9 cellular contexts compared by ENCODE assay signal in genomic region chr15:28021281-28022039, GRCh38.
DNase-seq lines count a peak whose midpoint lies in the region; ATAC-seq, FAIRE-seq and TF ChIP-seq lines count a peak whose summit lies in the region.
"Had no signal": no experiment of that assay in that cellular context is flagged by ENCODE, and none has a peak within 500 bp of the region (broad histone marks: within the 10 kb centered on the region; RNA-seq: fewer than 3 reads in every experiment).

No MANE protein-coding gene starts in this region.

- no peak overlapping the region for H3K27ac Mint-ChIP-seq in Calu3 (ENCODE audit: unreplicated experiment)
- H3K27ac Mint-ChIP-seq in endothelial cell (ENCODE audit: unreplicated experiment) = no peak overlapping the region

- H3K27me3 Mint-ChIP-seq in Calu3 (ENCODE audit: unreplicated experiment) = no peaks in the 10 kb centered on the region
- H3K27me3 Mint-ChIP-seq in endothelial cell (ENCODE audit: unreplicated experiment) = peaks cover 11% of the 10 kb centered on the region

- H3K27ac ChIP-seq in Karpas-422 (ENCODE audit: low read length) = no peak overlapping the region
- no peak overlapping the region for H3K27ac ChIP-seq in neural cell (ENCODE audit: low read length)
- H3K27ac ChIP-seq: vagina had no signal

- H3K4me1 ChIP-seq in Karpas-422 (ENCODE audit: low read length) (no peaks in the 10 kb centered on the region), NT2/D1 (ENCODE audit: insufficient read depth, insufficient read length) (no peaks in the 10 kb centered on the region)
- H3K4me1 ChIP-seq: vagina had no signal

- ATAC-seq in HG02885 (IDR thresholded peaks at IDR 0.05; ENCODE audit: poor library complexity, unreplicated experiment) = no peak
- ATAC-seq in HG03139 (IDR thresholded peaks at IDR 0.05; ENCODE audit: unreplicated experiment) = no peak

- BruUV-seq in Calu3 (replicated peaks; lab: Mats Ljungman, UMichigan) = no TSS peak

- H3K9me3 ChIP-seq in Karpas-422 (ENCODE audit: low read length) (no peaks in the 10 kb centered on the region), NT2/D1 (ENCODE audit: insufficient read depth, low read length) (no peaks in the 10 kb centered on the region), neural cell (ENCODE audit: low read length) (no peaks in the 10 kb centered on the region)
- H3K9me3 ChIP-seq: vagina had no signal

- CTCF ChIA-PET in Calu3 (lab: Charles Lee) = no interaction called here

- H3K9me2 ChIP-seq in Karpas-422 (replicated peaks; ENCODE audit: insufficient read depth, low read length) (no peaks in the 10 kb centered on the region), neural cell (ENCODE audit: insufficient read depth, low read length) (no peaks in the 10 kb centered on the region)

- H3K36me3 Mint-ChIP-seq in Calu3 (ENCODE audit: insufficient read depth, unreplicated experiment) = no peaks in the 10 kb centered on the region
- H3K36me3 Mint-ChIP-seq in endothelial cell (ENCODE audit: low read depth, unreplicated experiment) = no peaks in the 10 kb centered on the region

- no peaks in the 10 kb centered on the region for H3K36me3 ChIP-seq in Karpas-422 (ENCODE audit: insufficient read depth, low read length)
- no peaks in the 10 kb centered on the region for H3K36me3 ChIP-seq in NT2/D1 (ENCODE audit: insufficient read depth, insufficient read length, low read length)
- no peaks in the 10 kb centered on the region for H3K36me3 ChIP-seq in neural cell (ENCODE audit: insufficient read depth, low read length)
- H3K36me3 ChIP-seq: vagina had no signal

- no peak for TF ChIP-seq EP300 in neural cell (conservative IDR thresholded peaks at IDR 0.05; ENCODE audit: poor library complexity, severe bottlenecking)

- H4K20me1 ChIP-seq in Karpas-422 (ENCODE audit: insufficient read depth, low read depth, low read length) (no peaks in the 10 kb centered on the region), neural cell (ENCODE audit: insufficient read depth) (no peaks in the 10 kb centered on the region)

- H3K9me3 Mint-ChIP-seq in Calu3 (ENCODE audit: low read depth, unreplicated experiment) = peaks cover 3% of the 10 kb centered on the region
- no peaks in the 10 kb centered on the region for H3K9me3 Mint-ChIP-seq in endothelial cell (ENCODE audit: unreplicated experiment)

- H3K27me3 ChIP-seq in Karpas-422 (ENCODE audit: low read length) = no peaks in the 10 kb centered on the region
- H3K27me3 ChIP-seq in NT2/D1 (ENCODE audit: insufficient read depth, insufficient read length) = no peaks in the 10 kb centered on the region
- H3K27me3 ChIP-seq in neural cell (ENCODE audit: insufficient read depth, low read depth, low read length) = no peaks in the 10 kb centered on the region
- H3K27me3 ChIP-seq: vagina had no signal

- TF ChIP-seq RAD21 in neural cell (conservative IDR thresholded peaks at IDR 0.05) = no peak

- H3K4me2 ChIP-seq in Karpas-422 (ENCODE audit: low read depth, low read length, poor library complexity, severe bottlenecking) (no peak overlapping the region), neural cell (ENCODE audit: low read length) (no peak overlapping the region)

- TF ChIP-seq CTCF in Calu3 (IDR thresholded peaks at IDR 0.05; ENCODE audit: unreplicated experiment) (no peak), endothelial cell (IDR thresholded peaks at IDR 0.05; ENCODE audit: unreplicated experiment) (peak; percentile 47), neural cell (IDR thresholded peaks at IDR 0.05; ENCODE audit: poor library complexity, severe bottlenecking) (peak; percentile 40)

- no peak for FAIRE-seq in GM19239 (lab: Jason Lieb, UNC)

- DNase-seq in Calu3 = peak; percentile 0
- DNase-seq in Karpas-422 = peak; percentile 57
- peak; percentile 23 for DNase-seq in NT2/D1 (ENCODE audit: low read depth, low spot score)
- peak; percentile 55 for DNase-seq in endothelial cell (ENCODE audit: low spot score)
- DNase-seq in GM19239 (ENCODE audit: insufficient read length, low spot score) = no peak

- intact Hi-C loops in Calu3 (cut with micrococcal nuclease; ENCODE audit: unreplicated experiment) = no loop called here

- no peaks in the 10 kb centered on the region for H3K4me1 Mint-ChIP-seq in Calu3 (ENCODE audit: low read depth, unreplicated experiment)
- peaks cover 5% of the 10 kb centered on the region for H3K4me1 Mint-ChIP-seq in endothelial cell (ENCODE audit: unreplicated experiment)

- no peak overlapping the region for H3K9ac ChIP-seq in Karpas-422 (ENCODE audit: low read length)
- H3K9ac ChIP-seq in NT2/D1 (ENCODE audit: insufficient read length, low read depth) = no peak overlapping the region
- no peak overlapping the region for H3K9ac ChIP-seq in neural cell (ENCODE audit: low read length)

- H2AFZ ChIP-seq in Karpas-422 (ENCODE audit: low read length) (no peak overlapping the region), neural cell (ENCODE audit: low read depth, low read length) (no peak overlapping the region)

- no peaks in the 10 kb centered on the region for H3F3A ChIP-seq in neural cell (ENCODE audit: insufficient read depth, low read length, poor library complexity, severe bottlenecking)

- H3K4me3 ChIP-seq in Karpas-422 (ENCODE audit: low read length) (no peak overlapping the region), NT2/D1 (ENCODE audit: insufficient read length, low read depth) (no peak overlapping the region), neural cell (ENCODE audit: low read length) (no peak overlapping the region)
- H3K4me3 ChIP-seq: vagina had no signal

- H3K4me3 Mint-ChIP-seq in Calu3 (ENCODE audit: low read depth, unreplicated experiment) (no peak overlapping the region), endothelial cell (ENCODE audit: unreplicated experiment) (no peak overlapping the region)

- H3K79me2 ChIP-seq in Karpas-422 (ENCODE audit: low read length) (no peaks in the 10 kb centered on the region), neural cell (replicated peaks; ENCODE audit: insufficient read depth, low read length) (no peaks in the 10 kb centered on the region)

TF ChIP-seq in neural cell, 6 proteins besides CTCF, POLR2A, EP300 and RAD21:
- no peak for TF ChIP-seq REST (IDR thresholded peaks at IDR 0.05; ENCODE audit: borderline replicate concordance)
